1 cellular context compared by ENCODE assay signal in the genomic region with DNA sequence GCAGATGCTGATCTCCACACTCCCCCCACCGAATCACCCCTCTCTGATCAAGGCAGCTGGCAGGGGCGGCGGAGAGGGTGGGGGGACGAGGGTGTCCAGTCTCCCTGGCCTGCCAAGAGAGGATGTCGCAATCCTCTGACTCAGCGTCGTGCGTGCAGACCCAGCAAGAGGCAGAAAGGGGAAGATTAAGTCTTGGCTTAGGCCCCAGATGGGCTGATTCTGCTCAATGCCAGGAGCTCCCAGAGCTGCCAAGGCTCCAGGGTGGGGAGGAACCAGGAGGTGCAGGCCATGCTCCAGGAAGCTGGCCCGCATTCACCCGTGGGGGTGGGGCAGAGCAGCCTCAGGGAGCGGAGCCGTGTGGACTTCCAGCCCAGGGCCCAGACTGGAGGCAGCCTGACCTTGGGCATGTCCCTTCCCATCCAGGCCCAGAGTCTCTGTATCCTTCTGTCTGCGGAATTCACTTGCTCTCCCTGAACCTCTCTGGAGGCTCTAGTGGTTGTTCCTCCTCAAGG.
TF ChIP-seq lines count a peak whose summit lies in the region.

No MANE protein-coding gene starts in this region.

TF ChIP-seq in HepG2, 621 proteins besides CTCF, POLR2A, EP300 and RAD21 (continued from another document and continues in another):
- TF ChIP-seq, protein P1, sequence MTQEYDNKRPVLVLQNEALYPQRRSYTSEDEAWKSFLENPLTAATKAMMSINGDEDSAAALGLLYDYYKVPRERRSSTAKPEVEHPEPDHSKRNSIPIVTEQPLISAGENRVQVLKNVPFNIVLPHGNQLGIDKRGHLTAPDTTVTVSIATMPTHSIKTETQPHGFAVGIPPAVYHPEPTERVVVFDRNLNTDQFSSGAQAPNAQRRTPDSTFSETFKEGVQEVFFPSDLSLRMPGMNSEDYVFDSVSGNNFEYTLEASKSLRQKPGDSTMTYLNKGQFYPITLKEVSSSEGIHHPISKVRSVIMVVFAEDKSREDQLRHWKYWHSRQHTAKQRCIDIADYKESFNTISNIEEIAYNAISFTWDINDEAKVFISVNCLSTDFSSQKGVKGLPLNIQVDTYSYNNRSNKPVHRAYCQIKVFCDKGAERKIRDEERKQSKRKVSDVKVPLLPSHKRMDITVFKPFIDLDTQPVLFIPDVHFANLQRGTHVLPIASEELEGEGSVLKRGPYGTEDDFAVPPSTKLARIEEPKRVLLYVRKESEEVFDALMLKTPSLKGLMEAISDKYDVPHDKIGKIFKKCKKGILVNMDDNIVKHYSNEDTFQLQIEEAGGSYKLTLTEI (CRISPR knock-in tag; conservative IDR thresholded peaks at IDR 0.05), result no peak
- TF ChIP-seq RBM39 (IDR thresholded peaks at IDR 0.05; ENCODE audit: low read depth, low read length, poor library complexity, severe bottlenecking) (peak; percentile 54), HNRNPK (IDR thresholded peaks at IDR 0.05; ENCODE audit: low read depth, low read length, poor library complexity, severe bottlenecking) (no peak), PAX8 (CRISPR knock-in tag; IDR thresholded peaks at IDR 0.05; ENCODE audit: borderline replicate concordance) (no peak), XRCC5 (optimal IDR thresholded peaks at IDR 0.05; ENCODE audit: low read length) (no peak), ZSCAN21 (CRISPR knock-in tag; IDR thresholded peaks at IDR 0.05; ENCODE audit: borderline replicate concordance) (0 out of 2 replicates have a peak, but pooled peaks have one; percentile 50), ZNF556 (CRISPR knock-in tag; IDR thresholded peaks at IDR 0.05; ENCODE audit: borderline replicate concordance) (no peak; the same call in 1 of the 2 replicates), ZNF570 (CRISPR knock-in tag; IDR thresholded peaks at IDR 0.05; ENCODE audit: borderline replicate concordance) (no peak), SP5 (CRISPR knock-in tag; IDR thresholded peaks at IDR 0.05; ENCODE audit: borderline replicate concordance, low read depth) (peak; percentile 45; the same call in 1 of the 2 replicates), DR1 (CRISPR knock-in tag; IDR thresholded peaks at IDR 0.05) (no peak), ZNF839 (CRISPR knock-in tag; IDR thresholded peaks at IDR 0.05; ENCODE audit: borderline replicate concordance) (no peak), ZNF768 (CRISPR knock-in tag; IDR thresholded peaks at IDR 0.05) (peak; percentile 81; the same call in 1 of the 2 replicates), PHF8 (CRISPR knock-in tag; IDR thresholded peaks at IDR 0.05) (peak; percentile 40; the same call in 1 of the 2 replicates), SALL1 (CRISPR knock-in tag; IDR thresholded peaks at IDR 0.05) (peak; percentile 72), POLR2AphosphoS5 (IDR thresholded peaks at IDR 0.05; ENCODE audit: low read depth, low read length) (no peak), ZNF562 (CRISPR knock-in tag; IDR thresholded peaks at IDR 0.05; ENCODE audit: borderline replicate concordance) (no peak), FLYWCH1 (CRISPR knock-in tag; IDR thresholded peaks at IDR 0.05) (no peak), POLR2G (IDR thresholded peaks at IDR 0.05; ENCODE audit: low read depth, low read length) (peak; percentile 48; the same call in 1 of the 2 replicates), MEIS1 (CRISPR knock-in tag; IDR thresholded peaks at IDR 0.05; ENCODE audit: borderline replicate concordance) (no peak), SNAPC2 (CRISPR knock-in tag; IDR thresholded peaks at IDR 0.05) (no peak), IKZF4 (CRISPR knock-in tag; IDR thresholded peaks at IDR 0.05; ENCODE audit: borderline replicate concordance, low read depth, not compliant biosample characterization) (no peak)
- TF ChIP-seq, protein P2, sequence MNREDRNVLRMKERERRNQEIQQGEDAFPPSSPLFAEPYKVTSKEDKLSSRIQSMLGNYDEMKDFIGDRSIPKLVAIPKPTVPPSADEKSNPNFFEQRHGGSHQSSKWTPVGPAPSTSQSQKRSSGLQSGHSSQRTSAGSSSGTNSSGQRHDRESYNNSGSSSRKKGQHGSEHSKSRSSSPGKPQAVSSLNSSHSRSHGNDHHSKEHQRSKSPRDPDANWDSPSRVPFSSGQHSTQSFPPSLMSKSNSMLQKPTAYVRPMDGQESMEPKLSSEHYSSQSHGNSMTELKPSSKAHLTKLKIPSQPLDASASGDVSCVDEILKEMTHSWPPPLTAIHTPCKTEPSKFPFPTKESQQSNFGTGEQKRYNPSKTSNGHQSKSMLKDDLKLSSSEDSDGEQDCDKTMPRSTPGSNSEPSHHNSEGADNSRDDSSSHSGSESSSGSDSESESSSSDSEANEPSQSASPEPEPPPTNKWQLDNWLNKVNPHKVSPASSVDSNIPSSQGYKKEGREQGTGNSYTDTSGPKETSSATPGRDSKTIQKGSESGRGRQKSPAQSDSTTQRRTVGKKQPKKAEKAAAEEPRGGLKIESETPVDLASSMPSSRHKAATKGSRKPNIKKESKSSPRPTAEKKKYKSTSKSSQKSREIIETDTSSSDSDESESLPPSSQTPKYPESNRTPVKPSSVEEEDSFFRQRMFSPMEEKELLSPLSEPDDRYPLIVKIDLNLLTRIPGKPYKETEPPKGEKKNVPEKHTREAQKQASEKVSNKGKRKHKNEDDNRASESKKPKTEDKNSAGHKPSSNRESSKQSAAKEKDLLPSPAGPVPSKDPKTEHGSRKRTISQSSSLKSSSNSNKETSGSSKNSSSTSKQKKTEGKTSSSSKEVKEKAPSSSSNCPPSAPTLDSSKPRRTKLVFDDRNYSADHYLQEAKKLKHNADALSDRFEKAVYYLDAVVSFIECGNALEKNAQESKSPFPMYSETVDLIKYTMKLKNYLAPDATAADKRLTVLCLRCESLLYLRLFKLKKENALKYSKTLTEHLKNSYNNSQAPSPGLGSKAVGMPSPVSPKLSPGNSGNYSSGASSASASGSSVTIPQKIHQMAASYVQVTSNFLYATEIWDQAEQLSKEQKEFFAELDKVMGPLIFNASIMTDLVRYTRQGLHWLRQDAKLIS (CRISPR knock-in tag; IDR thresholded peaks at IDR 0.05), result no peak; the same call in 1 of the 2 replicates
- TF ChIP-seq, protein P3, sequence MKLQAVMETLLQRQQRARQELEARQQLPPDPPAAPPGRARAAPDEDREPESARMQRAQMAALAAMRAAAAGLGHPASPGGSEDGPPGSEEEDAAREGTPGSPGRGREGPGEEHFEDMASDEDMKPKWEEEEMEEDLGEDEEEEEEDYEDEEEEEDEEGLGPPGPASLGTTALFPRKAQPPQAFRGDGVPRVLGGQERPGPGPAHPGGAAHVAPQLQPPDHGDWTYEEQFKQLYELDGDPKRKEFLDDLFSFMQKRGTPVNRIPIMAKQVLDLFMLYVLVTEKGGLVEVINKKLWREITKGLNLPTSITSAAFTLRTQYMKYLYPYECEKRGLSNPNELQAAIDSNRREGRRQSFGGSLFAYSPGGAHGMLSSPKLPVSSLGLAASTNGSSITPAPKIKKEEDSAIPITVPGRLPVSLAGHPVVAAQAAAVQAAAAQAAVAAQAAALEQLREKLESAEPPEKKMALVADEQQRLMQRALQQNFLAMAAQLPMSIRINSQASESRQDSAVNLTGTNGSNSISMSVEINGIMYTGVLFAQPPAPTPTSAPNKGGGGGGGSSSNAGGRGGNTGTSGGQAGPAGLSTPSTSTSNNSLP (IDR thresholded peaks at IDR 0.05; ENCODE audit: low read depth, low read length), result no peak
- TF ChIP-seq, protein P4, sequence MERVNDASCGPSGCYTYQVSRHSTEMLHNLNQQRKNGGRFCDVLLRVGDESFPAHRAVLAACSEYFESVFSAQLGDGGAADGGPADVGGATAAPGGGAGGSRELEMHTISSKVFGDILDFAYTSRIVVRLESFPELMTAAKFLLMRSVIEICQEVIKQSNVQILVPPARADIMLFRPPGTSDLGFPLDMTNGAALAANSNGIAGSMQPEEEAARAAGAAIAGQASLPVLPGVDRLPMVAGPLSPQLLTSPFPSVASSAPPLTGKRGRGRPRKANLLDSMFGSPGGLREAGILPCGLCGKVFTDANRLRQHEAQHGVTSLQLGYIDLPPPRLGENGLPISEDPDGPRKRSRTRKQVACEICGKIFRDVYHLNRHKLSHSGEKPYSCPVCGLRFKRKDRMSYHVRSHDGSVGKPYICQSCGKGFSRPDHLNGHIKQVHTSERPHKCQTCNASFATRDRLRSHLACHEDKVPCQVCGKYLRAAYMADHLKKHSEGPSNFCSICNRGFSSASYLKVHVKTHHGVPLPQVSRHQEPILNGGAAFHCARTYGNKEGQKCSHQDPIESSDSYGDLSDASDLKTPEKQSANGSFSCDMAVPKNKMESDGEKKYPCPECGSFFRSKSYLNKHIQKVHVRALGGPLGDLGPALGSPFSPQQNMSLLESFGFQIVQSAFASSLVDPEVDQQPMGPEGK (CRISPR knock-in tag; IDR thresholded peaks at IDR 0.05), result peak; percentile 95
- TF ChIP-seq, protein P5, sequence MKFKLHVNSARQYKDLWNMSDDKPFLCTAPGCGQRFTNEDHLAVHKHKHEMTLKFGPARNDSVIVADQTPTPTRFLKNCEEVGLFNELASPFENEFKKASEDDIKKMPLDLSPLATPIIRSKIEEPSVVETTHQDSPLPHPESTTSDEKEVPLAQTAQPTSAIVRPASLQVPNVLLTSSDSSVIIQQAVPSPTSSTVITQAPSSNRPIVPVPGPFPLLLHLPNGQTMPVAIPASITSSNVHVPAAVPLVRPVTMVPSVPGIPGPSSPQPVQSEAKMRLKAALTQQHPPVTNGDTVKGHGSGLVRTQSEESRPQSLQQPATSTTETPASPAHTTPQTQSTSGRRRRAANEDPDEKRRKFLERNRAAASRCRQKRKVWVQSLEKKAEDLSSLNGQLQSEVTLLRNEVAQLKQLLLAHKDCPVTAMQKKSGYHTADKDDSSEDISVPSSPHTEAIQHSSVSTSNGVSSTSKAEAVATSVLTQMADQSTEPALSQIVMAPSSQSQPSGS (CRISPR knock-in tag; IDR thresholded peaks at IDR 0.05), result no peak
- TF ChIP-seq, protein P6, sequence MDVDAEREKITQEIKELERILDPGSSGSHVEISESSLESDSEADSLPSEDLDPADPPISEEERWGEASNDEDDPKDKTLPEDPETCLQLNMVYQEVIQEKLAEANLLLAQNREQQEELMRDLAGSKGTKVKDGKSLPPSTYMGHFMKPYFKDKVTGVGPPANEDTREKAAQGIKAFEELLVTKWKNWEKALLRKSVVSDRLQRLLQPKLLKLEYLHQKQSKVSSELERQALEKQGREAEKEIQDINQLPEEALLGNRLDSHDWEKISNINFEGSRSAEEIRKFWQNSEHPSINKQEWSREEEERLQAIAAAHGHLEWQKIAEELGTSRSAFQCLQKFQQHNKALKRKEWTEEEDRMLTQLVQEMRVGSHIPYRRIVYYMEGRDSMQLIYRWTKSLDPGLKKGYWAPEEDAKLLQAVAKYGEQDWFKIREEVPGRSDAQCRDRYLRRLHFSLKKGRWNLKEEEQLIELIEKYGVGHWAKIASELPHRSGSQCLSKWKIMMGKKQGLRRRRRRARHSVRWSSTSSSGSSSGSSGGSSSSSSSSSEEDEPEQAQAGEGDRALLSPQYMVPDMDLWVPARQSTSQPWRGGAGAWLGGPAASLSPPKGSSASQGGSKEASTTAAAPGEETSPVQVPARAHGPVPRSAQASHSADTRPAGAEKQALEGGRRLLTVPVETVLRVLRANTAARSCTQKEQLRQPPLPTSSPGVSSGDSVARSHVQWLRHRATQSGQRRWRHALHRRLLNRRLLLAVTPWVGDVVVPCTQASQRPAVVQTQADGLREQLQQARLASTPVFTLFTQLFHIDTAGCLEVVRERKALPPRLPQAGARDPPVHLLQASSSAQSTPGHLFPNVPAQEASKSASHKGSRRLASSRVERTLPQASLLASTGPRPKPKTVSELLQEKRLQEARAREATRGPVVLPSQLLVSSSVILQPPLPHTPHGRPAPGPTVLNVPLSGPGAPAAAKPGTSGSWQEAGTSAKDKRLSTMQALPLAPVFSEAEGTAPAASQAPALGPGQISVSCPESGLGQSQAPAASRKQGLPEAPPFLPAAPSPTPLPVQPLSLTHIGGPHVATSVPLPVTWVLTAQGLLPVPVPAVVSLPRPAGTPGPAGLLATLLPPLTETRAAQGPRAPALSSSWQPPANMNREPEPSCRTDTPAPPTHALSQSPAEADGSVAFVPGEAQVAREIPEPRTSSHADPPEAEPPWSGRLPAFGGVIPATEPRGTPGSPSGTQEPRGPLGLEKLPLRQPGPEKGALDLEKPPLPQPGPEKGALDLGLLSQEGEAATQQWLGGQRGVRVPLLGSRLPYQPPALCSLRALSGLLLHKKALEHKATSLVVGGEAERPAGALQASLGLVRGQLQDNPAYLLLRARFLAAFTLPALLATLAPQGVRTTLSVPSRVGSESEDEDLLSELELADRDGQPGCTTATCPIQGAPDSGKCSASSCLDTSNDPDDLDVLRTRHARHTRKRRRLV (CRISPR knock-in tag; IDR thresholded peaks at IDR 0.05), result no peak
- TF ChIP-seq, protein P7, sequence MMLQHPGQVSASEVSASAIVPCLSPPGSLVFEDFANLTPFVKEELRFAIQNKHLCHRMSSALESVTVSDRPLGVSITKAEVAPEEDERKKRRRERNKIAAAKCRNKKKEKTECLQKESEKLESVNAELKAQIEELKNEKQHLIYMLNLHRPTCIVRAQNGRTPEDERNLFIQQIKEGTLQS (CRISPR knock-in tag; IDR thresholded peaks at IDR 0.05), result peak; percentile 78
- TF ChIP-seq, protein P8, sequence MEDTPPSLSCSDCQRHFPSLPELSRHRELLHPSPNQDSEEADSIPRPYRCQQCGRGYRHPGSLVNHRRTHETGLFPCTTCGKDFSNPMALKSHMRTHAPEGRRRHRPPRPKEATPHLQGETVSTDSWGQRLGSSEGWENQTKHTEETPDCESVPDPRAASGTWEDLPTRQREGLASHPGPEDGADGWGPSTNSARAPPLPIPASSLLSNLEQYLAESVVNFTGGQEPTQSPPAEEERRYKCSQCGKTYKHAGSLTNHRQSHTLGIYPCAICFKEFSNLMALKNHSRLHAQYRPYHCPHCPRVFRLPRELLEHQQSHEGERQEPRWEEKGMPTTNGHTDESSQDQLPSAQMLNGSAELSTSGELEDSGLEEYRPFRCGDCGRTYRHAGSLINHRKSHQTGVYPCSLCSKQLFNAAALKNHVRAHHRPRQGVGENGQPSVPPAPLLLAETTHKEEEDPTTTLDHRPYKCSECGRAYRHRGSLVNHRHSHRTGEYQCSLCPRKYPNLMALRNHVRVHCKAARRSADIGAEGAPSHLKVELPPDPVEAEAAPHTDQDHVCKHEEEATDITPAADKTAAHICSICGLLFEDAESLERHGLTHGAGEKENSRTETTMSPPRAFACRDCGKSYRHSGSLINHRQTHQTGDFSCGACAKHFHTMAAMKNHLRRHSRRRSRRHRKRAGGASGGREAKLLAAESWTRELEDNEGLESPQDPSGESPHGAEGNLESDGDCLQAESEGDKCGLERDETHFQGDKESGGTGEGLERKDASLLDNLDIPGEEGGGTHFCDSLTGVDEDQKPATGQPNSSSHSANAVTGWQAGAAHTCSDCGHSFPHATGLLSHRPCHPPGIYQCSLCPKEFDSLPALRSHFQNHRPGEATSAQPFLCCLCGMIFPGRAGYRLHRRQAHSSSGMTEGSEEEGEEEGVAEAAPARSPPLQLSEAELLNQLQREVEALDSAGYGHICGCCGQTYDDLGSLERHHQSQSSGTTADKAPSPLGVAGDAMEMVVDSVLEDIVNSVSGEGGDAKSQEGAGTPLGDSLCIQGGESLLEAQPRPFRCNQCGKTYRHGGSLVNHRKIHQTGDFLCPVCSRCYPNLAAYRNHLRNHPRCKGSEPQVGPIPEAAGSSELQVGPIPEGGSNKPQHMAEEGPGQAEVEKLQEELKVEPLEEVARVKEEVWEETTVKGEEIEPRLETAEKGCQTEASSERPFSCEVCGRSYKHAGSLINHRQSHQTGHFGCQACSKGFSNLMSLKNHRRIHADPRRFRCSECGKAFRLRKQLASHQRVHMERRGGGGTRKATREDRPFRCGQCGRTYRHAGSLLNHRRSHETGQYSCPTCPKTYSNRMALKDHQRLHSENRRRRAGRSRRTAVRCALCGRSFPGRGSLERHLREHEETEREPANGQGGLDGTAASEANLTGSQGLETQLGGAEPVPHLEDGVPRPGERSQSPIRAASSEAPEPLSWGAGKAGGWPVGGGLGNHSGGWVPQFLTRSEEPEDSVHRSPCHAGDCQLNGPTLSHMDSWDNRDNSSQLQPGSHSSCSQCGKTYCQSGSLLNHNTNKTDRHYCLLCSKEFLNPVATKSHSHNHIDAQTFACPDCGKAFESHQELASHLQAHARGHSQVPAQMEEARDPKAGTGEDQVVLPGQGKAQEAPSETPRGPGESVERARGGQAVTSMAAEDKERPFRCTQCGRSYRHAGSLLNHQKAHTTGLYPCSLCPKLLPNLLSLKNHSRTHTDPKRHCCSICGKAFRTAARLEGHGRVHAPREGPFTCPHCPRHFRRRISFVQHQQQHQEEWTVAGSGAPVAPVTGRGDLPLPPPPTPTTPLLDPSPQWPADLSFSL (CRISPR knock-in tag; IDR thresholded peaks at IDR 0.05), result no peak
